1 cellular context compared by ENCODE assay signal in genomic region chr3:186825294-186825821, GRCh38.
A peak's percentile ranks its signal among the peaks of the same experiment; 100 is the strongest.
TF ChIP-seq lines count a peak whose summit lies in the region.

No MANE protein-coding gene starts in this region.

TF ChIP-seq in HEK293, 187 proteins besides CTCF, POLR2A, EP300 and RAD21 (continued from another document):
- TF ChIP-seq ZNF629 (tag by site-specific recombination; IDR thresholded peaks at IDR 0.05) = 0 out of 2 replicates have a peak, but pooled peaks have one; percentile 9
- TF ChIP-seq GLIS2 (tag by site-specific recombination; IDR thresholded peaks at IDR 0.05) = peak; percentile 97
- TF ChIP-seq ZNF155 (tag by site-specific recombination; IDR thresholded peaks at IDR 0.05) = no peak
- TF ChIP-seq REST (tag by site-specific recombination; IDR thresholded peaks at IDR 0.05) = 0 out of 2 replicates have a peak, but pooled peaks have one; percentile 18
- no peak for TF ChIP-seq ZNF449 (tag by site-specific recombination; IDR thresholded peaks at IDR 0.05)
- no peak for TF ChIP-seq ZNF23 (tag by site-specific recombination; IDR thresholded peaks at IDR 0.05; ENCODE audit: borderline replicate concordance)
- peak; percentile 54; the same call in 1 of the 2 replicates for TF ChIP-seq ZSCAN30 (tag by site-specific recombination; IDR thresholded peaks at IDR 0.05)
- TF ChIP-seq WT1 (tag by site-specific recombination; IDR thresholded peaks at IDR 0.05) = 0 out of 2 replicates have a peak, but pooled peaks have one; percentile 39
- peak; percentile 77 for TF ChIP-seq ZNF600 (tag by site-specific recombination; IDR thresholded peaks at IDR 0.05)
- peak; percentile 27 for TF ChIP-seq ZBTB26 (tag by site-specific recombination; optimal IDR thresholded peaks at IDR 0.05)
- no peak; the same call in 1 of the 2 replicates for TF ChIP-seq KLF9 (tag by site-specific recombination; IDR thresholded peaks at IDR 0.05; ENCODE audit: low read depth)
- TF ChIP-seq ZBTB8A (tag by site-specific recombination; IDR thresholded peaks at IDR 0.05) = peak; percentile 75
- TF ChIP-seq ZNF112 (tag by site-specific recombination; IDR thresholded peaks at IDR 0.05) = no peak
- peak; percentile 68 for TF ChIP-seq ZBTB17 (tag by site-specific recombination; IDR thresholded peaks at IDR 0.05)
- no peak for TF ChIP-seq ZNF623 (tag by site-specific recombination; IDR thresholded peaks at IDR 0.05)
- peak; percentile 38; the same call in 1 of the 2 replicates for TF ChIP-seq SP3 (tag by site-specific recombination; IDR thresholded peaks at IDR 0.05)
- peak; percentile 55; the same call in 1 of the 2 replicates for TF ChIP-seq ZBTB20 (tag by site-specific recombination; IDR thresholded peaks at IDR 0.05)
- no peak for TF ChIP-seq ZFP69B (tag by site-specific recombination; IDR thresholded peaks at IDR 0.05)
- no peak for TF ChIP-seq ZXDB (tag by site-specific recombination; IDR thresholded peaks at IDR 0.05)
- peak; percentile 66 for TF ChIP-seq ZIC2 (tag by site-specific recombination; IDR thresholded peaks at IDR 0.05)
- TF ChIP-seq IKZF3 (tag by site-specific recombination; IDR thresholded peaks at IDR 0.05) = peak; percentile 45; the same call in 1 of the 2 replicates
- peak; percentile 74 for TF ChIP-seq ZNF398 (tag by site-specific recombination; IDR thresholded peaks at IDR 0.05)
- no peak for TF ChIP-seq ZNF324 (tag by site-specific recombination; IDR thresholded peaks at IDR 0.05)
- TF ChIP-seq ZBTB11 (tag by site-specific recombination; conservative IDR thresholded peaks at IDR 0.05; ENCODE audit: low read depth) = no peak
- 0 out of 2 replicates have a peak, but pooled peaks have one; percentile 48 for TF ChIP-seq ZNF660 (tag by site-specific recombination; IDR thresholded peaks at IDR 0.05)
- TF ChIP-seq MEIS1 (CRISPR knock-in tag; IDR thresholded peaks at IDR 0.05; ENCODE audit: borderline replicate concordance) = no peak
